8 cellular contexts compared by ENCODE assay signal in the genomic region with DNA sequence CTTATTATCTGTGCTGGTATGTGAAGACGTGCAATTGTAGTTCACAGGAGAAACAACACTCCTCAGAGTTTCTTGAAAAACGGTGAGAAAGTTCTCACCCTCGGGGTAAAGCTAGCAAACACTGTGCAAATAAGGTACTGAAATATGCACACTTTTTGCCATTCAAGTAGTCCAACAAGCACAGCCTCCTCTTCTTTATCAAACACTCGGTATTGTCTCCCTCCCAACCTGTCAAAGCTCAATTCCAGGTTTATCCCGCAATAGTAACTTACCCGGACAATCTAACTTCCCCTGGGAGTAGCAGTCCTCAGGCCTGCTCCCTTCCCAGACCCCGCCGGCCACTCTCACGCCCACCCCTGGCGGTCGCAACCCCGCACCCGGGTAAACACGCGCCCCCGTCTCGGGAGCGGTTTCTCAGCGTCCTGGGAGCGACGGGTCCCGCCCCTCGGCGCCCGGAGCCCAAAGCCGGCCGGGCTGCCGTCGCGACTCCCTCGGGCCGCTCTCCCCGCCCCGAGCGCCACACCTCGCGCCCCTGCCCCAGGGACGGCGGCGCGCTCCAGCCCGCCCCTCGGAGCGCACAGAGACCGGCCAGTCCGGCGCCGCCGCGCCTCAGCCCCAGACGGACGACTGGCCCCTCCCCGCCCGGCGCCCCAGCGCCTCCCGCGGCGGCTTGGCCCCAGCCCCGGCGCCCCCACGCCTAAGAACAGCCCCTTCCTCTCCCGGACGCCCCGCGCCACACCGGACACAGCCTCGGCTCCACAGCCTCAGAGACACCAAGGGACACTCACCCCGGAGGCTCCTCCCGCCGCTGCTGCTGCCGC. TPM values are rescaled to one million over a fixed set of nuclear protein-coding genes. Genes with fewer than 3 reads are reported as not detected.
DNase-seq lines count a peak whose midpoint lies in the region; ATAC-seq and TF ChIP-seq lines count a peak whose summit lies in the region.

No MANE protein-coding gene starts in this region.

- H3K4me3 ChIP-seq in Panc1 (ENCODE audit: low read depth in 2 of 2, low read length in 2 of 2): peak overlapping the region; percentile 75 to 77
- peak overlapping the region; percentile 80 for H3K4me3 ChIP-seq in iPS DF 6.9 (ENCODE audit: low read length)
- peak overlapping the region; percentile 62 to 77 (median 70) for H3K4me3 ChIP-seq in gastrocnemius medialis

- CTCF ChIA-PET in Panc1 (lab: Charles Lee): no interaction called here

- ATAC-seq in GM18907 (IDR thresholded peaks at IDR 0.05; ENCODE audit: unreplicated experiment) (peak; percentile 68), HG03097 (IDR thresholded peaks at IDR 0.05; ENCODE audit: low FRiP score, unreplicated experiment) (peak; percentile 47), Panc1 (peak; percentile 84), gastrocnemius medialis (peak; percentile 71 to 76)

- peaks cover 20% of the 10 kb centered on the region for H3K4me1 ChIP-seq in Panc1 (ENCODE audit: control insufficient read depth, insufficient read depth, low read length)
- H3K4me1 ChIP-seq in iPS DF 6.9 (ENCODE audit: control insufficient read depth, insufficient read depth, low read length): no peaks in the 10 kb centered on the region
- peaks cover 36 to 38% of the 10 kb centered on the region in 2 donors for H3K4me1 ChIP-seq in gastrocnemius medialis

- H3K27me3 ChIP-seq in Panc1 (ENCODE audit: control insufficient read depth, insufficient read depth, low read length) (no peaks in the 10 kb centered on the region), iPS DF 6.9 (ENCODE audit: control insufficient read depth, insufficient read depth, low read length) (no peaks in the 10 kb centered on the region), gastrocnemius medialis (no peaks in the 10 kb centered on the region)

- H3K27ac ChIP-seq in Panc1 (ENCODE audit: low read length) (peak overlapping the region; percentile 74), iPS DF 6.9 (ENCODE audit: low read length) (no peak overlapping the region), gastrocnemius medialis (peak overlapping the region; percentile 91 to 97 (median 93))

- no CpG with 5 or more reads among the region's 72 CpGs for WGBS in iPS DF 6.9 (ENCODE audit: insufficient coverage, insufficient read length)

- H3K36me3 ChIP-seq in Panc1 (ENCODE audit: control insufficient read depth, insufficient read depth, low read length): no peaks in the 10 kb centered on the region; the same call in 1 of the 2 replicates
- no peaks in the 10 kb centered on the region for H3K36me3 ChIP-seq in iPS DF 6.9 (ENCODE audit: control insufficient read depth, insufficient read depth, low read length)
- no peaks in the 10 kb centered on the region for H3K36me3 ChIP-seq in gastrocnemius medialis

- TF ChIP-seq CTCF in Panc1 (IDR thresholded peaks at IDR 0.05): no peak
- peak in 1 of 5 experiments; percentile 7 for TF ChIP-seq CTCF in gastrocnemius medialis (IDR thresholded peaks at IDR 0.05 in 4 of 5, conservative IDR thresholded peaks at IDR 0.05 in 1 of 5)

- intact Hi-C loops in Panc1 (cut with micrococcal nuclease; ENCODE audit: unreplicated experiment) (no loop called here), gastrocnemius medialis (cut with DNase I; ENCODE audit: low total_unique reads) (loop anchor here (2.0 to 10.0 kb wide), 7 partner anchors 147 to 1837 kb away; a partner anchor contains a TSS)

- POLR2A ChIA-PET in Panc1 (lab: Charles Lee): interaction anchor here (0.7 kb wide), 1 partner anchor 57 kb away, joined by 3 read pairs; no protein-coding TSS in a partner anchor

- in situ Hi-C loops in Panc1 (cut with HindIII; ENCODE audit: low pct_unique_long_range_greater_than_20kb, low sequenced_read_pairs) (no loop called here), gastrocnemius medialis (cut with MboI; ENCODE audit: low sequenced_read_pairs in 4 of 4) (no loop called here)

- H3K9me3 ChIP-seq in Panc1 (ENCODE audit: control insufficient read depth, insufficient read depth, low read depth, low read length): no peaks in the 10 kb centered on the region
- H3K9me3 ChIP-seq in iPS DF 6.9 (ENCODE audit: control insufficient read depth, insufficient read depth, low read length): no peaks in the 10 kb centered on the region; the same call in 1 of the 2 replicates
- H3K9me3 ChIP-seq in gastrocnemius medialis: no peaks in the 10 kb centered on the region

- DNase-seq in CD1c-positive myeloid dendritic cell (ENCODE audit: extremely low spot score): peak; percentile 75
- no peak for DNase-seq in Panc1 (ENCODE audit: low read depth, low spot score)
- peak; percentile 86 for DNase-seq in astrocyte of the hippocampus (ENCODE audit: low read depth, low spot score)
- DNase-seq in iPS DF 6.9 (ENCODE audit: low read depth, low spot score): no peak
- peak; percentile 10 to 33 for DNase-seq in gastrocnemius medialis
- no peak for DNase-seq in effector CD8-positive, alpha-beta T cell (lab: John Stamatoyannopoulos, UW)

- no peak for TF ChIP-seq POLR2A in gastrocnemius medialis (IDR thresholded peaks at IDR 0.05)

- no TSS peak for BruUV-seq in Panc1 (replicated peaks; lab: Mats Ljungman, UMichigan)

RNA-seq across cellular contexts. Expression of a gene that starts 0.6 kb away (rescaled TPM):
- total RNA-seq in Panc1 (2021; ENCODE audit: unreplicated experiment) (24.7 TPM), gastrocnemius medialis (10 to 100 TPM in 3 of 4 donors, 1 to 10 TPM in 1; 10.0 to 16.9 (median 12.1) TPM)
- polyA plus RNA-seq in Panc1 (2012; ENCODE audit: insufficient read length): 7.5 TPM

RNA-seq across cellular contexts. Expression of a gene that starts 14.7 kb away (rescaled TPM):
- total RNA-seq in Panc1 (2021; ENCODE audit: unreplicated experiment): not detected
- not detected for polyA plus RNA-seq in Panc1 (2012; ENCODE audit: insufficient read length)
- not detected for total RNA-seq in gastrocnemius medialis

Comparison
In these comparisons a context has a peak if more than half of its experiments do, and no peak if none do; other contexts are left out.
1. DNase-seq: peak in CD1c-positive myeloid dendritic cell (single experiment), astrocyte of the hippocampus (single experiment) and gastrocnemius medialis (2 of 2); none in Panc1 (single experiment), iPS DF 6.9 (single experiment) and effector CD8-positive, alpha-beta T cell (single experiment).
2. Peak in every context shown above with its lines, with median percentiles within 50 percentile points of each other: ATAC-seq and H3K4me3 ChIP-seq.